In genomic region chr20:10171864-10172751, GRCh38 we compare ENCODE assay signal across 8 cellular contexts. TPM values are rescaled to one million over a fixed set of nuclear protein-coding genes. Genes with fewer than 3 reads are reported as not detected.
DNase-seq lines count a peak whose midpoint lies in the region; ATAC-seq and TF ChIP-seq lines count a peak whose summit lies in the region.

No MANE protein-coding gene starts in this region.

- H3K4me3 ChIP-seq in adrenal gland (peak overlapping the region in 2 of 4 donors; percentile 22 to 53), hepatocyte (peak overlapping the region; percentile 48)

- intact Hi-C loops in adrenal gland (cut with DNase I) = no loop called here

- H3K27ac ChIP-seq in adrenal gland = peak overlapping the region in 2 of 5 donors; percentile 69 to 76
- H3K27ac ChIP-seq in hepatocyte = peak overlapping the region; percentile 34

- H3K36me3 ChIP-seq in adrenal gland (replicated peaks in 1 of 2) = no peaks in the 10 kb centered on the region
- H3K36me3 ChIP-seq in hepatocyte (replicated peaks; ENCODE audit: insufficient read depth, low read depth) = no peaks in the 10 kb centered on the region

- H4K20me1 ChIP-seq in hepatocyte (ENCODE audit: insufficient read depth, poor library complexity, severe bottlenecking) = no peaks in the 10 kb centered on the region

- peak in 2 of 6 experiments; percentile 5 to 23 for TF ChIP-seq CTCF in adrenal gland (IDR thresholded peaks at IDR 0.05)
- TF ChIP-seq CTCF in hepatocyte (IDR thresholded peaks at IDR 0.05; ENCODE audit: poor library complexity) = peak; percentile 6

- peak overlapping the region; percentile 93 for H3K4me2 ChIP-seq in hepatocyte

- H3K4me1 ChIP-seq in adrenal gland (replicated peaks in 1 of 2) (peaks cover 9 to 13% of the 10 kb centered on the region in 2 donors), hepatocyte (ENCODE audit: insufficient read depth) (peaks cover 4% of the 10 kb centered on the region)

- H3K27me3 ChIP-seq in adrenal gland (peaks cover 9% of the 10 kb centered on the region), hepatocyte (peaks cover 21% of the 10 kb centered on the region)

- TF ChIP-seq POLR2A in adrenal gland (IDR thresholded peaks at IDR 0.05) = peak; percentile 17 to 25

- H2AFZ ChIP-seq in hepatocyte = peak overlapping the region; percentile 86

- no peaks in the 10 kb centered on the region for H3K9me2 ChIP-seq in hepatocyte (replicated peaks; ENCODE audit: insufficient read depth)

- ATAC-seq in HG03457 (IDR thresholded peaks at IDR 0.05; ENCODE audit: unreplicated experiment) = no peak

- no peaks in the 10 kb centered on the region for H3K79me2 ChIP-seq in hepatocyte

- WGBS in adrenal gland, 4 donors = 2 to 5% (median 3%) methylated on average over 20 to 47 of the region's 47 CpGs
- WGBS in hepatocyte (ENCODE audit: low lambda C conversion rate, missing lambda C conversion rate) = 6% methylated on average over 27 of the region's 47 CpGs

- DNase-seq in SIG-M5 treated with dmso at 0.1 percent for 504 hours (lab: John Stamatoyannopoulos, UW; ENCODE audit: unreplicated experiment) = peak; percentile 40
- no peak for DNase-seq in SIG-M5 (lab: John Stamatoyannopoulos, UW)
- DNase-seq in NCI-H82 (lab: John Stamatoyannopoulos, UW) = peak; percentile 61
- peak; percentile 61 to 86 (median 72) for DNase-seq in adrenal gland
- DNase-seq in hepatocyte (ENCODE audit: low spot score) = peak; percentile 67
- DNase-seq in putamen (ENCODE audit: low spot score) = peak; percentile 66
- no peak for DNase-seq in MV-4-11 (lab: John Stamatoyannopoulos, UW)

- H3K9me3 ChIP-seq in adrenal gland (replicated peaks in 1 of 3) (no peaks in the 10 kb centered on the region), hepatocyte (ENCODE audit: low read depth) (no peaks in the 10 kb centered on the region)

RNA-seq across cellular contexts. Expression of gene SNAP25, which starts 46.5 kb away (rescaled TPM):
- 10 to 100 TPM in 3 of 8 donors, 1 to 10 TPM in 4, not detected in 1; 1.0 to 21.6 (median 4.8) TPM for total RNA-seq in adrenal gland
- 10 to 100 TPM in 2 of 3 donors, 1 to 10 TPM in 1; 9.3 to 35.9 (median 26.1) TPM for polyA plus RNA-seq in adrenal gland
- 3.6 and 3.7 TPM in 2 replicates for total RNA-seq in hepatocyte
- 5.2 TPM in 2 replicates for polyA plus RNA-seq in hepatocyte

Comparison
In these comparisons a context has a peak if more than half of its experiments do, and no peak if none do; other contexts are left out.
1. DNase-seq: peak in SIG-M5 treated with dmso at 0.1 percent for 504 hours (single experiment), NCI-H82 (single experiment), adrenal gland (7 of 7), hepatocyte (single experiment) and putamen (single experiment); none in SIG-M5 (single experiment) and MV-4-11 (single experiment).